Comparison of ENCODE assay signal across 29 cellular contexts in the genomic region with DNA sequence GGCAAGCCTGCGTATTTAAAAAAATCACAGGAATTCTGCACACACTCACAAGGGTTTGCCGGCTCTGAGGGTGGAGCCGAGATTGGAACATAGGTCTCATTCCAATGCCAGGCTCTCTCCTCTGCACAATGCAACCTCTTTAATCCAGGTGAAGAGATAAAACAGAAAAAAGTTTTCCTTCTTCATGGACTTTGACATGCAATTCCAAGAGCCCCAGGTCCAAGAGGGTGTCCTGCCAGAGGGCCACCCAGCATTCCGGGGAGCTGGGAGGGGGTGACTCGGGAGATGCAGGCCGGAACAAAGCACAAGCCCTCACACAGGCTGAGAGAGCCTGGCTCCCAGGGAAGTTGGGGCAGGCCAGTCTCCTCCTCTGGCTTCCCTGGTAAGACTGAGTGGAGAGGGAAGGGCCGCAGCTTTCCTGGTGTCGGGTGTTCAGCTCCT. TPM values are rescaled to one million over a fixed set of nuclear protein-coding genes. Genes with fewer than 3 reads are reported as not detected.
DNase-seq lines count a peak whose midpoint lies in the region; ATAC-seq and TF ChIP-seq lines count a peak whose summit lies in the region.
"Had no signal": no experiment of that assay in that cellular context is flagged by ENCODE, and none has a peak within 500 bp of the region (broad histone marks: within the 10 kb centered on the region; RNA-seq: fewer than 3 reads in every experiment).

No MANE protein-coding gene starts in this region.

- intact Hi-C loops in Caco-2 (cut with micrococcal nuclease; ENCODE audit: unreplicated experiment) = loop anchor here (10.0 kb wide), 1 partner anchor 216 kb away; no protein-coding TSS in a partner anchor

- H3K27me3 ChIP-seq in Caco-2 (replicated peaks; ENCODE audit: control insufficient read depth, insufficient read depth, low read length) (no peaks in the 10 kb centered on the region), RWPE2 (ENCODE audit: insufficient read depth, poor library complexity, severe bottlenecking) (no peaks in the 10 kb centered on the region), neuronal stem cell (ENCODE audit: control insufficient read depth in 3 of 3, insufficient read depth in 3 of 3, low read depth in 1 of 3, low read length in 3 of 3) (no peaks in the 10 kb centered on the region)
- H3K27me3 ChIP-seq: ascending aorta, BE2C, MG63 had no signal

- no peak overlapping the region for H3K9ac ChIP-seq in neuronal stem cell (ENCODE audit: low read depth, low read length, poor library complexity)

- H3K4me3 ChIP-seq in Caco-2 (ENCODE audit: low read depth, low read length) (no peak overlapping the region), RWPE2 (ENCODE audit: severe bottlenecking) (no peak overlapping the region), neuronal stem cell (ENCODE audit: low read length in 2 of 2) (no peak overlapping the region)
- H3K4me3 ChIP-seq: ascending aorta, K562, lung, MG63, SK-N-MC had no signal

- no peak for TF ChIP-seq CTCF in Caco-2 (IDR thresholded peaks at IDR 0.05; ENCODE audit: insufficient read depth in 1 of 2, low read depth in 1 of 2, low read length in 1 of 2, severe bottlenecking in 1 of 2, unreplicated experiment in 1 of 2)
- TF ChIP-seq CTCF in RWPE2 (IDR thresholded peaks at IDR 0.05; ENCODE audit: poor library complexity, severe bottlenecking) = no peak

- no TSS peak for BruUV-seq in Caco-2 (replicated peaks; lab: Mats Ljungman, UMichigan)

- H3K27ac ChIP-seq in RWPE2 (ENCODE audit: poor library complexity, severe bottlenecking) (no peak overlapping the region), neuronal stem cell (replicated peaks; ENCODE audit: low read length) (no peak overlapping the region)
- H3K27ac ChIP-seq: ascending aorta, SK-N-MC had no signal

- H2BK15ac ChIP-seq in neuronal stem cell (ENCODE audit: low read length) = peak overlapping the region; percentile 38

- peak overlapping the region; percentile 42 for H2BK120ac ChIP-seq in neuronal stem cell (ENCODE audit: low read depth, low read length)

- no peaks in the 10 kb centered on the region for H3K79me1 ChIP-seq in neuronal stem cell (ENCODE audit: low read depth, low read length)

- no CpG with 5 or more reads among the region's 8 CpGs for WGBS in neuronal stem cell (ENCODE audit: extremely low coverage in 2 of 2, insufficient read length in 2 of 2, insufficient replicate concordance in 1 of 2), 2 donors

- no peak overlapping the region for H4K8ac ChIP-seq in neuronal stem cell (ENCODE audit: low read depth, low read length)

- no peak overlapping the region for H3K4me2 ChIP-seq in neuronal stem cell (ENCODE audit: insufficient read depth, low read length, poor library complexity, severe bottlenecking)

- H3K18ac ChIP-seq in neuronal stem cell (ENCODE audit: low read length) = peak overlapping the region; percentile 53

- no peak overlapping the region for H3K4ac ChIP-seq in neuronal stem cell (ENCODE audit: low read length)

- no peak overlapping the region for H3K23ac ChIP-seq in neuronal stem cell (ENCODE audit: low read depth, low read length, poor library complexity)

- CTCF ChIA-PET in Caco-2 (lab: Charles Lee) = no interaction called here

- POLR2A ChIA-PET in Caco-2 (lab: Charles Lee) = no interaction called here

- H3K4me3 Mint-ChIP-seq in Caco-2 (ENCODE audit: unreplicated experiment) = peak overlapping the region; percentile 58
- no peak overlapping the region for H3K4me3 Mint-ChIP-seq in activated T-helper 17 cell treated with anti-CD3 and anti-CD28 coated beads, Interleukin-2, amount 50 U/mL, for 72 hours
- H3K4me3 Mint-ChIP-seq: activated CD8-positive, alpha-beta T cell treated with anti-CD3 and anti-CD28 coated beads for 36 hours; activated naive CD8-positive, alpha-beta T cell treated with anti-CD3 and anti-CD28 coated beads for 36 hours; dendritic cell treated with granulocyte-macrophage colony-stimulating factor and Interleukin-4, amounts not matched to agents 40 ng/mL and 50 ng/mL, for 4 days had no signal

- ATAC-seq in RWPE2 (ENCODE audit: low read depth) = peak; percentile 33; the same call in 2 of the 3 replicates
- ATAC-seq in activated T-helper 17 cell treated with anti-CD3 and anti-CD28 coated beads, Interleukin-2, amount 50 U/mL, for 72 hours (replicated peaks) = no peak
- ATAC-seq: activated CD8-positive, alpha-beta T cell treated with anti-CD3 and anti-CD28 coated beads for 36 hours; K562 had no signal

- H2BK5ac ChIP-seq in neuronal stem cell (ENCODE audit: low read length) = no peak overlapping the region

- no peaks in the 10 kb centered on the region for H3K36me3 ChIP-seq in Caco-2 (ENCODE audit: control insufficient read depth, insufficient read depth, low read length)
- H3K36me3 ChIP-seq in RWPE2 (ENCODE audit: low read depth) = no peaks in the 10 kb centered on the region
- H3K36me3 ChIP-seq in neuronal stem cell (replicated peaks in 1 of 2; ENCODE audit: control insufficient read depth in 2 of 2, insufficient read depth in 2 of 2, low read length in 2 of 2) = no peaks in the 10 kb centered on the region
- H3K36me3 ChIP-seq: ascending aorta, BE2C had no signal

- H4K91ac ChIP-seq in neuronal stem cell (ENCODE audit: low read depth, low read length, poor library complexity) = no peak overlapping the region

- no peaks in the 10 kb centered on the region for H3K9me3 Mint-ChIP-seq in Caco-2 (ENCODE audit: unreplicated experiment)
- H3K9me3 Mint-ChIP-seq in activated T-helper 17 cell treated with anti-CD3 and anti-CD28 coated beads, Interleukin-2, amount 50 U/mL, for 72 hours = no peaks in the 10 kb centered on the region
- H3K9me3 Mint-ChIP-seq: activated CD8-positive, alpha-beta T cell treated with anti-CD3 and anti-CD28 coated beads for 36 hours; activated naive CD8-positive, alpha-beta T cell treated with anti-CD3 and anti-CD28 coated beads for 36 hours; dendritic cell treated with granulocyte-macrophage colony-stimulating factor and Interleukin-4, amounts not matched to agents 40 ng/mL and 50 ng/mL, for 4 days had no signal

- no peaks in the 10 kb centered on the region for H3K27me3 Mint-ChIP-seq in Caco-2 (ENCODE audit: insufficient read depth, unreplicated experiment)
- H3K27me3 Mint-ChIP-seq in activated T-helper 17 cell treated with anti-CD3 and anti-CD28 coated beads, Interleukin-2, amount 50 U/mL, for 72 hours = no peaks in the 10 kb centered on the region

- H3K9me3 ChIP-seq in Caco-2 (no peaks in the 10 kb centered on the region), RWPE2 (ENCODE audit: severe bottlenecking) (no peaks in the 10 kb centered on the region), neuronal stem cell (replicated peaks in 1 of 2; ENCODE audit: control insufficient read depth in 2 of 2, insufficient read depth in 1 of 2, low read depth in 1 of 2, low read length in 2 of 2) (no peaks in the 10 kb centered on the region)
- H3K9me3 ChIP-seq: ascending aorta, BE2C, MG63 had no signal

- DNase-seq in Caco-2 (peak; percentile 64 to 83), RWPE2 (ENCODE audit: low spot score) (no peak), iPS-NIHi11 (ENCODE audit: low spot score) (peak; percentile 25), neuronal stem cell (ENCODE audit: low spot score) (no peak), NCI-H774 (lab: John Stamatoyannopoulos, UW) (no peak), NCI-H2227 treated with DMSO at 0.1 percent for 48 hours (lab: John Stamatoyannopoulos, UW) (no peak), NCI-H2029 (lab: John Stamatoyannopoulos, UW) (no peak)
- DNase-seq: ACHN; activated CD8-positive, alpha-beta T cell treated with anti-CD3 and anti-CD28 coated beads for 36 hours; activated effector memory CD4-positive, alpha-beta T cell treated with Interleukin-2 at 50 U/mL for 16 hours; activated naive CD8-positive, alpha-beta T cell treated with anti-CD3 and anti-CD28 coated beads for 36 hours; BE2C; caudate nucleus; DMS79; islet precursor cell; MG63; NCI-H1105 treated with DMSO at 0.1 percent for 48 hours; NCI-H1930; NCI-H345; posterior cingulate gyrus; stimulated activated CD4-positive, alpha-beta T cell treated with anti-CD3 and anti-CD28 coated beads, Interleukin-15, amount 100 ng/mL, for 24 hours; stimulated activated naive CD4-positive, alpha-beta T cell treated with Interleukin-2 at 50 U/mL for 16 hours; T-helper 2 cell had no signal

- peaks cover 25% of the 10 kb centered on the region for H3K36me3 Mint-ChIP-seq in Caco-2 (ENCODE audit: insufficient read depth, unreplicated experiment)
- H3K36me3 Mint-ChIP-seq in activated T-helper 17 cell treated with anti-CD3 and anti-CD28 coated beads, Interleukin-2, amount 50 U/mL, for 72 hours (ENCODE audit: low read depth) = no peaks in the 10 kb centered on the region
- H3K36me3 Mint-ChIP-seq: activated naive CD8-positive, alpha-beta T cell treated with anti-CD3 and anti-CD28 coated beads for 36 hours had no signal

- H2AK5ac ChIP-seq in neuronal stem cell (ENCODE audit: low read depth, low read length) = no peak overlapping the region

- H3K4me1 ChIP-seq in Caco-2 (peaks cover 45% of the 10 kb centered on the region), RWPE2 (ENCODE audit: insufficient read depth, poor library complexity, severe bottlenecking) (no peaks in the 10 kb centered on the region), neuronal stem cell (ENCODE audit: control insufficient read depth in 2 of 2, insufficient read depth in 1 of 2, low read depth in 1 of 2, low read length in 2 of 2) (no peaks in the 10 kb centered on the region)
- H3K4me1 ChIP-seq: ascending aorta, BE2C had no signal

- peak overlapping the region; percentile 33 for H3K27ac Mint-ChIP-seq in Caco-2 (ENCODE audit: unreplicated experiment)
- no peak overlapping the region for H3K27ac Mint-ChIP-seq in activated T-helper 17 cell treated with anti-CD3 and anti-CD28 coated beads, Interleukin-2, amount 50 U/mL, for 72 hours
- H3K27ac Mint-ChIP-seq: activated CD8-positive, alpha-beta T cell treated with anti-CD3 and anti-CD28 coated beads for 36 hours; activated naive CD8-positive, alpha-beta T cell treated with anti-CD3 and anti-CD28 coated beads for 36 hours; dendritic cell treated with granulocyte-macrophage colony-stimulating factor and Interleukin-4, amounts not matched to agents 40 ng/mL and 50 ng/mL, for 4 days had no signal

- H3K14ac ChIP-seq in neuronal stem cell (ENCODE audit: low read length) = no peak overlapping the region

- H3K4me1 Mint-ChIP-seq in Caco-2 (ENCODE audit: low read depth, unreplicated experiment) = peaks cover 24% of the 10 kb centered on the region
- peaks cover 8% of the 10 kb centered on the region for H3K4me1 Mint-ChIP-seq in activated T-helper 17 cell treated with anti-CD3 and anti-CD28 coated beads, Interleukin-2, amount 50 U/mL, for 72 hours

- H2BK12ac ChIP-seq in neuronal stem cell (ENCODE audit: low read length) = no peak overlapping the region

- H2AFZ ChIP-seq in neuronal stem cell (ENCODE audit: low read length) = no peak overlapping the region

RNA-seq across cellular contexts. Expression of a gene that starts 6.7 kb away (rescaled TPM):
- 23.3 and 28.0 TPM in 2 replicates for total RNA-seq in Caco-2 (2022)
- 1.8 TPM for polyA plus RNA-seq in neuronal stem cell (2013, experiment 1 of 2)
- 1.9 TPM for polyA plus RNA-seq in neuronal stem cell (2013, experiment 2 of 2)
- 1 to 10 TPM in 1 of 2 donors, under 1 TPM in 1; 0.53 to 1.5 TPM for total RNA-seq in activated T-helper 17 cell treated with anti-CD3 and anti-CD28 coated beads, Interleukin-2, amount 50 U/mL, for 72 hours
- total RNA-seq: ascending aorta had no signal

Comparison
In these comparisons a context has a peak if more than half of its experiments do, and no peak if none do; other contexts are left out.
1. DNase-seq: peak in Caco-2 (2 of 2) and iPS-NIHi11 (single experiment); none in RWPE2 (single experiment), neuronal stem cell (single experiment), NCI-H774 (single experiment), NCI-H2227 treated with DMSO at 0.1 percent for 48 hours (single experiment) and NCI-H2029 (single experiment).